Comparison of ENCODE assay signal across 16 cellular contexts in the genomic region with DNA sequence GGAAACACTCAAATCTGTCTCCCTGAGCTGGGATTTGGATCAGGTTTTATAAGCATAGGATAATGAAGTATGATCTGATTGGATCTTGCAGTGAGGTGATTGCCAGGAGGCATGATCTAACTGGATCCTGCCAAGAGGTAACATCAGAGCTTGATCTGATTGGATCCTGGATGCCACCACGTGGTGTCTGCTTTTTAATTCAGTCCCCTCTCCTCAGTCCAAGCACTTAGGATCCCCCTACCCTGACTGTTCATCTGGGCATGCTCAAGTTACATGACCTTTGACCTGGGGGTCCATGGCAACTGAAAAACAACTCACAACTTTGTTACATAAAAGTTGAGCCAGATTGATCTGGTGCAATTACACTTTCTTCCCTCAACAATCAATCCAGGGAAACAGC. TPM values are rescaled to one million over a fixed set of nuclear protein-coding genes. Genes with fewer than 3 reads are reported as not detected.
DNase-seq lines count a peak whose midpoint lies in the region; ATAC-seq and TF ChIP-seq lines count a peak whose summit lies in the region.
"Had no signal": no experiment of that assay in that cellular context is flagged by ENCODE, and none has a peak within 500 bp of the region (broad histone marks: within the 10 kb centered on the region; RNA-seq: fewer than 3 reads in every experiment).

No MANE protein-coding gene starts in this region.

- H3K27ac Mint-ChIP-seq in endodermal cell = no peak overlapping the region
- H3K27ac Mint-ChIP-seq in activated T-helper 17 cell treated with anti-CD3 and anti-CD28 coated beads, Interleukin-2, amount 50 U/mL, for 72 hours = no peak overlapping the region

- no peaks in the 10 kb centered on the region for H3K36me3 Mint-ChIP-seq in endodermal cell (ENCODE audit: low read depth)
- H3K36me3 Mint-ChIP-seq in activated T-helper 17 cell treated with anti-CD3 and anti-CD28 coated beads, Interleukin-2, amount 50 U/mL, for 72 hours (ENCODE audit: low read depth) = no peaks in the 10 kb centered on the region

- H3K4me1 Mint-ChIP-seq in endodermal cell = no peaks in the 10 kb centered on the region
- no peaks in the 10 kb centered on the region for H3K4me1 Mint-ChIP-seq in activated T-helper 17 cell treated with anti-CD3 and anti-CD28 coated beads, Interleukin-2, amount 50 U/mL, for 72 hours

- no peak overlapping the region for H3K4me3 Mint-ChIP-seq in endodermal cell
- no peak overlapping the region for H3K4me3 Mint-ChIP-seq in activated T-helper 17 cell treated with anti-CD3 and anti-CD28 coated beads, Interleukin-2, amount 50 U/mL, for 72 hours

- POLR2A ChIA-PET in HEK293 (lab: Yijun Ruan, JAX) = interaction anchor here (1.7 kb wide), 1 partner anchor 10 kb away, joined by 9 read pairs; no protein-coding TSS in a partner anchor

- H3K9me3 ChIP-seq in HEK293 (ENCODE audit: control insufficient read depth, insufficient read depth, low read depth, low read length) (no peaks in the 10 kb centered on the region), endodermal cell (ENCODE audit: control insufficient read depth, low read length) (no peaks in the 10 kb centered on the region), mesodermal cell (ENCODE audit: control insufficient read depth, low read length) (no peaks in the 10 kb centered on the region)
- H3K9me3 ChIP-seq: HAP-1, SJCRH30 had no signal

- TF ChIP-seq CTCF in HEK293 (tag by site-specific recombination; IDR thresholded peaks at IDR 0.05) (no peak), endodermal cell (conservative IDR thresholded peaks at IDR 0.05) (no peak)

- H3K27me3 Mint-ChIP-seq in endodermal cell (ENCODE audit: insufficient read depth) = no peaks in the 10 kb centered on the region
- H3K27me3 Mint-ChIP-seq in activated T-helper 17 cell treated with anti-CD3 and anti-CD28 coated beads, Interleukin-2, amount 50 U/mL, for 72 hours = no peaks in the 10 kb centered on the region

- DNase-seq in NCI-H1436 (lab: John Stamatoyannopoulos, UW) (peak; percentile 2), NCI-H1436 treated with DMSO at 0.1 percent for 48 hours (lab: John Stamatoyannopoulos, UW) (no peak), endodermal cell (no peak), SIG-M5 treated with dmso at 0.1 percent for 504 hours (lab: John Stamatoyannopoulos, UW; ENCODE audit: unreplicated experiment) (no peak)
- DNase-seq: 8988T, DMS53, NCI-H2107, NCI-H345, NCI-H774 had no signal

- H3K4me1 ChIP-seq in HEK293 (ENCODE audit: control insufficient read depth, insufficient read depth, low read length) (peaks cover 6% of the 10 kb centered on the region), endodermal cell (ENCODE audit: control insufficient read depth, insufficient read depth, low read length) (no peaks in the 10 kb centered on the region), mesodermal cell (ENCODE audit: control insufficient read depth, insufficient read depth, low read length, poor library complexity, severe bottlenecking) (no peaks in the 10 kb centered on the region)

- H3K27ac ChIP-seq in HEK293 (ENCODE audit: extremely low read depth, low read depth, low read length) = no peak overlapping the region
- H3K27ac ChIP-seq in endodermal cell (ENCODE audit: low read depth, low read length) = peak overlapping the region; percentile 61
- peak overlapping the region; percentile 29 for H3K27ac ChIP-seq in mesodermal cell (ENCODE audit: low read depth, low read length, severe bottlenecking)
- H3K27ac ChIP-seq: C4-2B, SJCRH30 had no signal

- no peak overlapping the region for H3K9ac ChIP-seq in endodermal cell (ENCODE audit: extremely low read depth, low read length, poor library complexity, severe bottlenecking)

- WGBS in endodermal cell (ENCODE audit: insufficient coverage in 1 of 2, insufficient read length in 1 of 2), 2 experiments = 20 to 25% methylated on average over 1 of the region's 1 CpG
- WGBS in mesodermal cell (ENCODE audit: insufficient coverage in 2 of 2), 2 experiments = 25 to 44% methylated on average over 1 of the region's 1 CpG

- H3K9me3 Mint-ChIP-seq in endodermal cell = no peaks in the 10 kb centered on the region
- H3K9me3 Mint-ChIP-seq in activated T-helper 17 cell treated with anti-CD3 and anti-CD28 coated beads, Interleukin-2, amount 50 U/mL, for 72 hours = no peaks in the 10 kb centered on the region

- H3K36me3 ChIP-seq in HEK293 (ENCODE audit: control insufficient read depth in 2 of 2, insufficient read depth in 1 of 2, low read length in 2 of 2) = no peaks in the 10 kb centered on the region; a peak in 1 of 3 replicates
- no peaks in the 10 kb centered on the region for H3K36me3 ChIP-seq in endodermal cell (ENCODE audit: control insufficient read depth, insufficient read depth, low read length)
- no peaks in the 10 kb centered on the region for H3K36me3 ChIP-seq in mesodermal cell (ENCODE audit: control insufficient read depth, insufficient read depth, low read length)
- H3K36me3 ChIP-seq: HAP-1, SJCRH30 had no signal

- no peaks in the 10 kb centered on the region for H3K27me3 ChIP-seq in endodermal cell (ENCODE audit: control insufficient read depth, insufficient read depth, low read length, poor library complexity, severe bottlenecking)
- H3K27me3 ChIP-seq: SJCRH30 had no signal

- CTCF ChIA-PET in HEK293 (lab: Yijun Ruan, JAX) = interaction anchor here (0.6 to 2.0 kb wide), 11 partner anchors 9 to 1010 kb away, joined by 3 to 17 read pairs (median 4); a partner anchor contains a TSS

- no peak for ATAC-seq in activated T-helper 17 cell treated with anti-CD3 and anti-CD28 coated beads, Interleukin-2, amount 50 U/mL, for 72 hours (replicated peaks)
- no peak for ATAC-seq in HG02884 (IDR thresholded peaks at IDR 0.05; ENCODE audit: unreplicated experiment)

- H3K4me3 ChIP-seq in HEK293 (ENCODE audit: low read depth, low read length) = no peak overlapping the region
- no peak overlapping the region for H3K4me3 ChIP-seq in endodermal cell (ENCODE audit: low read length)
- no peak overlapping the region for H3K4me3 ChIP-seq in mesodermal cell (ENCODE audit: extremely low read depth, insufficient read depth, low read length, poor library complexity, severe bottlenecking)
- H3K4me3 ChIP-seq: HAP-1, SJCRH30 had no signal

TF ChIP-seq in HEK293, 187 proteins besides CTCF, POLR2A, EP300 and RAD21:
- TF ChIP-seq ZNF548 (tag by site-specific recombination; IDR thresholded peaks at IDR 0.05) (no peak), MYNN (tag by site-specific recombination; IDR thresholded peaks at IDR 0.05; ENCODE audit: borderline replicate concordance) (no peak), MZF1 (tag by site-specific recombination; IDR thresholded peaks at IDR 0.05; ENCODE audit: borderline replicate concordance) (peak; percentile 77; the same call in 1 of the 2 replicates), ZNF529 (tag by site-specific recombination; IDR thresholded peaks at IDR 0.05; ENCODE audit: insufficient replicate concordance) (no peak), FEZF1 (tag by site-specific recombination; IDR thresholded peaks at IDR 0.05) (0 out of 2 replicates have a peak, but pooled peaks have one; percentile 16), ZNF155 (tag by site-specific recombination; IDR thresholded peaks at IDR 0.05) (no peak), SP2 (tag by site-specific recombination; IDR thresholded peaks at IDR 0.05) (0 out of 2 replicates have a peak, but pooled peaks have one; percentile 27)
- TF ChIP-seq, protein P1, sequence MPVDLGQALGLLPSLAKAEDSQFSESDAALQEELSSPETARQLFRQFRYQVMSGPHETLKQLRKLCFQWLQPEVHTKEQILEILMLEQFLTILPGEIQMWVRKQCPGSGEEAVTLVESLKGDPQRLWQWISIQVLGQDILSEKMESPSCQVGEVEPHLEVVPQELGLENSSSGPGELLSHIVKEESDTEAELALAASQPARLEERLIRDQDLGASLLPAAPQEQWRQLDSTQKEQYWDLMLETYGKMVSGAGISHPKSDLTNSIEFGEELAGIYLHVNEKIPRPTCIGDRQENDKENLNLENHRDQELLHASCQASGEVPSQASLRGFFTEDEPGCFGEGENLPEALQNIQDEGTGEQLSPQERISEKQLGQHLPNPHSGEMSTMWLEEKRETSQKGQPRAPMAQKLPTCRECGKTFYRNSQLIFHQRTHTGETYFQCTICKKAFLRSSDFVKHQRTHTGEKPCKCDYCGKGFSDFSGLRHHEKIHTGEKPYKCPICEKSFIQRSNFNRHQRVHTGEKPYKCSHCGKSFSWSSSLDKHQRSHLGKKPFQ (tag by site-specific recombination; IDR thresholded peaks at IDR 0.05) = no peak
- TF ChIP-seq, protein P2, sequence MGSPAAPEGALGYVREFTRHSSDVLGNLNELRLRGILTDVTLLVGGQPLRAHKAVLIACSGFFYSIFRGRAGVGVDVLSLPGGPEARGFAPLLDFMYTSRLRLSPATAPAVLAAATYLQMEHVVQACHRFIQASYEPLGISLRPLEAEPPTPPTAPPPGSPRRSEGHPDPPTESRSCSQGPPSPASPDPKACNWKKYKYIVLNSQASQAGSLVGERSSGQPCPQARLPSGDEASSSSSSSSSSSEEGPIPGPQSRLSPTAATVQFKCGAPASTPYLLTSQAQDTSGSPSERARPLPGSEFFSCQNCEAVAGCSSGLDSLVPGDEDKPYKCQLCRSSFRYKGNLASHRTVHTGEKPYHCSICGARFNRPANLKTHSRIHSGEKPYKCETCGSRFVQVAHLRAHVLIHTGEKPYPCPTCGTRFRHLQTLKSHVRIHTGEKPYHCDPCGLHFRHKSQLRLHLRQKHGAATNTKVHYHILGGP (tag by site-specific recombination; IDR thresholded peaks at IDR 0.05) = no peak

RNA-seq across cellular contexts. Expression of a gene that starts 47.5 kb away (rescaled TPM):
- total RNA-seq in endodermal cell = 100 to 1,000 TPM; 188 to 192 TPM
- polyA plus RNA-seq in endodermal cell (2013, experiment 1 of 2) = 158 TPM
- 144 TPM for polyA plus RNA-seq in endodermal cell (2013, experiment 2 of 2)
- 126 TPM for polyA plus RNA-seq in mesodermal cell (2013, experiment 1 of 2)
- polyA plus RNA-seq in mesodermal cell (2013, experiment 2 of 2) = 117 TPM
- total RNA-seq in activated T-helper 17 cell treated with anti-CD3 and anti-CD28 coated beads, Interleukin-2, amount 50 U/mL, for 72 hours = 100 to 1,000 TPM in 1 of 2 donors, 10 to 100 TPM in 1; 88.5 to 105 TPM
